In genomic region chr18:5582849-5583667, GRCh38 we compare ENCODE assay signal across 13 cellular contexts. TPM values are rescaled to one million over a fixed set of nuclear protein-coding genes. Genes with fewer than 3 reads are reported as not detected.
A peak's percentile ranks its signal among the peaks of the same experiment; 100 is the strongest.
DNase-seq lines count a peak whose midpoint lies in the region; ATAC-seq and TF ChIP-seq lines count a peak whose summit lies in the region.
"Had no signal": no experiment of that assay in that cellular context is flagged by ENCODE, and none has a peak within 500 bp of the region (broad histone marks: within the 10 kb centered on the region; RNA-seq: fewer than 3 reads in every experiment).

No MANE protein-coding gene starts in this region.

- H3K27ac ChIP-seq in mesenchymal stem cell (ENCODE audit: low read length, poor library complexity, severe bottlenecking): peak overlapping the region; percentile 65
- H3K27ac ChIP-seq in upper lobe of right lung: peak overlapping the region; percentile 20
- H3K27ac ChIP-seq in A673 (ENCODE audit: low read depth, low read length, poor library complexity, severe bottlenecking): no peak overlapping the region
- H3K27ac ChIP-seq: A549, thyroid gland had no signal

- H3K9me3 ChIP-seq in mesenchymal stem cell (ENCODE audit: control insufficient read depth, low read length) (no peaks in the 10 kb centered on the region), upper lobe of right lung (no peaks in the 10 kb centered on the region), A673 (ENCODE audit: low read depth, low read length, poor library complexity, severe bottlenecking) (no peaks in the 10 kb centered on the region)
- H3K9me3 ChIP-seq: A549, thyroid gland had no signal

- intact Hi-C loops in upper lobe of right lung (cut with DNase I) (no loop called here), A673 (cut with micrococcal nuclease; ENCODE audit: unreplicated experiment) (no loop called here)

- H3K4me1 ChIP-seq in mesenchymal stem cell (ENCODE audit: control insufficient read depth, insufficient read depth, low read depth, low read length) (peaks cover 11% of the 10 kb centered on the region), upper lobe of right lung (peaks cover 9% of the 10 kb centered on the region), A673 (ENCODE audit: insufficient read depth, low read length, poor library complexity, severe bottlenecking) (no peaks in the 10 kb centered on the region)
- H3K4me1 ChIP-seq: A549, thyroid gland had no signal

- H3K79me1 ChIP-seq in mesenchymal stem cell (replicated peaks; ENCODE audit: low read length, poor library complexity, severe bottlenecking): no peaks in the 10 kb centered on the region

- H4K91ac ChIP-seq in mesenchymal stem cell (ENCODE audit: low read length): no peak overlapping the region

- no peak overlapping the region for H2BK15ac ChIP-seq in mesenchymal stem cell (ENCODE audit: low read depth, poor library complexity, severe bottlenecking)

- no peak overlapping the region for H2AK5ac ChIP-seq in mesenchymal stem cell (ENCODE audit: low read length, severe bottlenecking)

- peak; percentile 73 for ATAC-seq in upper lobe of right lung
- ATAC-seq in GM18909 (IDR thresholded peaks at IDR 0.05; ENCODE audit: poor library complexity, unreplicated experiment): no peak
- no peak for ATAC-seq in HG02938 (IDR thresholded peaks at IDR 0.05; ENCODE audit: unreplicated experiment)
- ATAC-seq: A549; activated naive CD4-positive, alpha-beta T cell treated with anti-CD3 and anti-CD28 coated beads, Interleukin-2, amount 50 U/mL, for 72 hours had no signal

- H3K36me3 ChIP-seq in mesenchymal stem cell (ENCODE audit: control insufficient read depth in 1 of 2, insufficient read depth in 2 of 2, low read depth in 1 of 2, low read length in 2 of 2) (no peaks in the 10 kb centered on the region), upper lobe of right lung (no peaks in the 10 kb centered on the region), A673 (ENCODE audit: insufficient read depth, low read length, poor library complexity, severe bottlenecking) (no peaks in the 10 kb centered on the region)
- H3K36me3 ChIP-seq: thyroid gland had no signal

- no TSS peak for BruUV-seq in A673 (replicated peaks; lab: Mats Ljungman, UMichigan)

- H3K9ac ChIP-seq in mesenchymal stem cell (ENCODE audit: low read length): no peak overlapping the region

- DNase-seq in SIG-M5 treated with dmso at 0.1 percent for 504 hours (lab: John Stamatoyannopoulos, UW; ENCODE audit: unreplicated experiment) (peak; percentile 3), SIG-M5 (lab: John Stamatoyannopoulos, UW) (no peak), dermis blood vessel endothelial cell (peak; percentile 21), mesenchymal stem cell (no peak), upper lobe of right lung (no peak), A673 (ENCODE audit: low spot score) (no peak)
- DNase-seq: activated CD4-positive, alpha-beta T cell treated with anti-CD3 and anti-CD28 coated beads, Interleukin-2, amount 50 U/mL, for 48 hours; occipital lobe; thyroid gland had no signal

- POLR2A ChIA-PET in A673 (lab: Charles Lee; ENCODE audit: low non-redundant PET): no interaction called here

- no peak for TF ChIP-seq CTCF in upper lobe of right lung (IDR thresholded peaks at IDR 0.05)
- TF ChIP-seq CTCF in A673 (conservative IDR thresholded peaks at IDR 0.05; ENCODE audit: low read depth, low read length): no peak

- 43% methylated on average over 7 of the region's 10 CpGs for WGBS in mesenchymal stem cell

- no peak overlapping the region for H3K23ac ChIP-seq in mesenchymal stem cell (ENCODE audit: low read length in 2 of 2)

- H3K27me3 ChIP-seq in mesenchymal stem cell (ENCODE audit: control insufficient read depth in 1 of 2, insufficient read depth in 1 of 2, low read length in 2 of 2): no peaks in the 10 kb centered on the region
- no peaks in the 10 kb centered on the region for H3K27me3 ChIP-seq in upper lobe of right lung
- no peaks in the 10 kb centered on the region for H3K27me3 ChIP-seq in A673 (replicated peaks; ENCODE audit: insufficient read depth, low read depth, low read length, poor library complexity)
- H3K27me3 ChIP-seq: thyroid gland had no signal

- H3K18ac ChIP-seq in mesenchymal stem cell (ENCODE audit: low read depth in 1 of 2, low read length in 2 of 2): no peak overlapping the region

- no peak overlapping the region for H3K4me3 ChIP-seq in mesenchymal stem cell (ENCODE audit: insufficient read depth in 1 of 2, low read depth in 1 of 2, low read length in 2 of 2)
- no peak overlapping the region for H3K4me3 ChIP-seq in upper lobe of right lung
- no peak overlapping the region for H3K4me3 ChIP-seq in A673 (ENCODE audit: low read depth, low read length, poor library complexity, severe bottlenecking)
- H3K4me3 ChIP-seq: A549, thyroid gland had no signal

- H2BK120ac ChIP-seq in mesenchymal stem cell (ENCODE audit: low read depth, low read length): no peak overlapping the region

- CTCF ChIA-PET in A673 (lab: Charles Lee): no interaction called here

- H3K14ac ChIP-seq in mesenchymal stem cell (ENCODE audit: low read length in 2 of 2): no peak overlapping the region

- H3K4me2 ChIP-seq in mesenchymal stem cell (ENCODE audit: low read length, poor library complexity, severe bottlenecking): peak overlapping the region; percentile 54
- H3K4me2 ChIP-seq: A549 had no signal

- no peak overlapping the region for H3K4ac ChIP-seq in mesenchymal stem cell (ENCODE audit: low read depth in 1 of 2, low read length in 2 of 2)

- H4K8ac ChIP-seq in mesenchymal stem cell (ENCODE audit: low read length): no peak overlapping the region

- no peak overlapping the region for H2AFZ ChIP-seq in mesenchymal stem cell (ENCODE audit: low read depth, low read length)

- H2BK5ac ChIP-seq in mesenchymal stem cell (ENCODE audit: low read depth, low read length, poor library complexity, severe bottlenecking): no peak overlapping the region

- no peak overlapping the region for H2BK12ac ChIP-seq in mesenchymal stem cell (ENCODE audit: low read length in 2 of 2)

RNA-seq across cellular contexts. Expression of gene EPB41L3, which starts 39.3 kb away (rescaled TPM):
- 38.1 and 42.1 TPM in 2 replicates for total RNA-seq in dermis blood vessel endothelial cell
- polyA plus RNA-seq in mesenchymal stem cell (2013, experiment 1 of 2): 0.23 TPM
- polyA plus RNA-seq in mesenchymal stem cell (2013, experiment 2 of 2): 0.33 TPM
- total RNA-seq in upper lobe of right lung: 68.9 TPM
- total RNA-seq in A673 (2021): 0.20 and 0.86 TPM in 2 replicates

Comparison
In these comparisons a context has a peak if more than half of its experiments do, and no peak if none do; other contexts are left out.
1. DNase-seq: peak in SIG-M5 treated with dmso at 0.1 percent for 504 hours (single experiment) and dermis blood vessel endothelial cell (single experiment); none in SIG-M5 (single experiment), mesenchymal stem cell (single experiment), upper lobe of right lung (single experiment) and A673 (single experiment).
2. RNA of gene EPB41L3, which starts 39.3 kb away (total RNA-seq): 68.9 TPM in upper lobe of right lung (single experiment) and 38.1 to 42.1 TPM in dermis blood vessel endothelial cell; 0.20 to 0.86 TPM in A673; every median in the first group is over 10 times any median in the second.